Comparison of ENCODE assay signal across 19 cellular contexts in the genomic region with DNA sequence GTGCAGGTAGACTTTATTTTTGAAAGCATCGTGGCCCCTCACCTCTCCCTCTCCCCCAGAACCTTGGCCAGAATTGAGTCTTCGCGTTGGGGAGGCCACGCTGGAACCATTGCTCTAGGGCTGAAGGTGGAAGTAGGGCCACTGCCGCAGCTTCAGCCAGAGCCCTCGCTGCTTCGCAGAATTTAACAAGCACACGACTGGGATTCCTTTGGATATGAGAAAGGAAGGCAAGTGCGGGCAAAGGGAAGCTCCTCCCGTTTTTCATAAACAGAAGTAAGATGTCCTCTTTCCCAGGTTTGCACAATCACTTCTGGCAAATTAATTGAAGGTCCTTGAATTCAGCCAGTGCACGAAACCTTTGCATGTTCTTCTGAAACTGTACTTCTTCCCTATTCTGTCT.
DNase-seq lines count a peak whose midpoint lies in the region; ATAC-seq and TF ChIP-seq lines count a peak whose summit lies in the region.
"Had no signal": no experiment of that assay in that cellular context is flagged by ENCODE, and none has a peak within 500 bp of the region (broad histone marks: within the 10 kb centered on the region; RNA-seq: fewer than 3 reads in every experiment).

No MANE protein-coding gene starts in this region.

- intact Hi-C loops in MCF 10A (cut with micrococcal nuclease) = no loop called here
- intact Hi-C loops in breast epithelium (cut with DNase I; ENCODE audit: low total_unique reads) = no loop called here
- intact Hi-C loops in lower lobe of right lung (cut with DNase I) = no loop called here

- H3K9me3 ChIP-seq in breast epithelium = no peaks in the 10 kb centered on the region
- H3K9me3 ChIP-seq in lower lobe of right lung = no peaks in the 10 kb centered on the region
- H3K9me3 ChIP-seq: A549, Caco-2 had no signal

- no peak for ATAC-seq in lower lobe of right lung
- ATAC-seq: A549 had no signal

- H3K27me3 ChIP-seq in breast epithelium (no peaks in the 10 kb centered on the region), lower lobe of right lung (ENCODE audit: low read depth) (no peaks in the 10 kb centered on the region)

- no peaks in the 10 kb centered on the region for H3K27me3 Mint-ChIP-seq in MCF 10A (ENCODE audit: insufficient read depth, unreplicated experiment)
- H3K27me3 Mint-ChIP-seq: CD4-positive, alpha-beta T cell had no signal

- H3K4me3 Mint-ChIP-seq in MCF 10A (ENCODE audit: unreplicated experiment) = no peak overlapping the region
- H3K4me3 Mint-ChIP-seq: CD4-positive, alpha-beta T cell; GM23338 had no signal

- H3K36me3 Mint-ChIP-seq in MCF 10A (ENCODE audit: insufficient read depth, unreplicated experiment) = no peaks in the 10 kb centered on the region

- TF ChIP-seq POLR2A in breast epithelium (IDR thresholded peaks at IDR 0.05) = no peak

- POLR2A ChIA-PET in MCF 10A (lab: Yijun Ruan, JAX) = no interaction called here

- no peak overlapping the region for H3K27ac ChIP-seq in breast epithelium
- H3K27ac ChIP-seq in lower lobe of right lung = no peak overlapping the region
- H3K27ac ChIP-seq: 22Rv1, A549, C4-2B, HL-60 had no signal

- peaks cover 8% of the 10 kb centered on the region for H3K4me1 Mint-ChIP-seq in MCF 10A (ENCODE audit: insufficient read depth, unreplicated experiment)
- H3K4me1 Mint-ChIP-seq: GM23338 had no signal

- H3K4me3 ChIP-seq in breast epithelium (no peak overlapping the region), epithelial cell of esophagus (ENCODE audit: low read length) (no peak overlapping the region), lower lobe of right lung (no peak overlapping the region)
- H3K4me3 ChIP-seq: A549, GM23338 had no signal

- H3K27ac Mint-ChIP-seq in MCF 10A (ENCODE audit: low read depth, unreplicated experiment) = no peak overlapping the region
- H3K27ac Mint-ChIP-seq: CD4-positive, alpha-beta T cell; GM23338 had no signal

- BruUV-seq in MCF 10A (replicated peaks; lab: Mats Ljungman, UMichigan) = no TSS peak

- DNase-seq in MCF 10A (ENCODE audit: unreplicated experiment) = peak; percentile 18
- no peak for DNase-seq in breast epithelium (ENCODE audit: low spot score in 2 of 2)
- peak; percentile 55 for DNase-seq in epithelial cell of esophagus (ENCODE audit: low read depth)
- peak; percentile 74 for DNase-seq in mesenteric fat pad (ENCODE audit: low spot score)
- DNase-seq in amygdala (lab: John Stamatoyannopoulos, UW) = no peak
- DNase-seq in NCI-H187 (lab: John Stamatoyannopoulos, UW) = no peak
- no peak for DNase-seq in lower lobe of right lung
- no peak for DNase-seq in SIG-M5 treated with dmso at 0.1 percent for 504 hours (lab: John Stamatoyannopoulos, UW; ENCODE audit: unreplicated experiment)
- DNase-seq: AML-193; Caco-2; CD4-positive, alpha-beta T cell; DMS79; GDM1; HCEC 1CT had no signal

- no peaks in the 10 kb centered on the region for H3K36me3 ChIP-seq in breast epithelium
- H3K36me3 ChIP-seq in lower lobe of right lung = peaks cover 11% of the 10 kb centered on the region

- CTCF ChIA-PET in MCF 10A (lab: Yijun Ruan, JAX) = interaction anchor here (0.6 to 0.8 kb wide), 3 partner anchors 8 to 266 kb away, joined by 3 read pairs; no protein-coding TSS in a partner anchor

- TF ChIP-seq CTCF in MCF 10A (IDR thresholded peaks at IDR 0.05; ENCODE audit: unreplicated experiment) = no peak
- no peak for TF ChIP-seq CTCF in breast epithelium (IDR thresholded peaks at IDR 0.05)
- TF ChIP-seq CTCF in epithelial cell of esophagus (IDR thresholded peaks at IDR 0.05; ENCODE audit: insufficient read depth, low read depth, low read length, missing control alignments) = no peak
- no peak for TF ChIP-seq CTCF in lower lobe of right lung (IDR thresholded peaks at IDR 0.05)

- no peaks in the 10 kb centered on the region for H3K9me3 Mint-ChIP-seq in MCF 10A (ENCODE audit: unreplicated experiment)
- H3K9me3 Mint-ChIP-seq: CD4-positive, alpha-beta T cell; GM23338 had no signal

- no peaks in the 10 kb centered on the region for H3K4me1 ChIP-seq in breast epithelium
- no peaks in the 10 kb centered on the region for H3K4me1 ChIP-seq in lower lobe of right lung

Comparison
In these comparisons a context has a peak if more than half of its experiments do, and no peak if none do; other contexts are left out.
1. DNase-seq: peak in MCF 10A (single experiment), epithelial cell of esophagus (single experiment) and mesenteric fat pad (single experiment); none in breast epithelium (0 of 2), amygdala (0 of 56), NCI-H187 (0 of 2), lower lobe of right lung (single experiment) and SIG-M5 treated with dmso at 0.1 percent for 504 hours (single experiment).